1 cellular context compared by ENCODE assay signal in the genomic region with DNA sequence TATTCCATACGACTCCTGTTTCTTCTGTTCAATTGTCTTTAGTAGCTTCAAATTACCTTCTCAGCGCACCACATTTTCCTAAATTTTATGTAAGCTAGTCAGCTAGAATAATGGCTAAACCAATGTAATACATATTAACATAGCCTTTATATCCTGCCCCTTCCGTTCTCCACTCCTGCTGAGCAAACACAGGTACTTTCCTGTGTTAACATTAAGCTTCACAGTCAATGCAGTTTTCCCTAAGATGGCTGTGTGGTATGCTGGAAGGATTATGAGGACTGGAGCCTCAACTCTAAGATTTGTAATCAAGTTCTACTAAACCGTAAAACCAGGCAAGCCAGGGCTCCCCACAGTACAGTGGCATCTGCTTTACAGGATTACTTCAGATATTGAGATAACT.
TF ChIP-seq lines count a peak whose summit lies in the region.

No MANE protein-coding gene starts in this region.

TF ChIP-seq in H1, 55 proteins besides CTCF, POLR2A, EP300 and RAD21 (continued from another document):
- TF ChIP-seq, protein P1, sequence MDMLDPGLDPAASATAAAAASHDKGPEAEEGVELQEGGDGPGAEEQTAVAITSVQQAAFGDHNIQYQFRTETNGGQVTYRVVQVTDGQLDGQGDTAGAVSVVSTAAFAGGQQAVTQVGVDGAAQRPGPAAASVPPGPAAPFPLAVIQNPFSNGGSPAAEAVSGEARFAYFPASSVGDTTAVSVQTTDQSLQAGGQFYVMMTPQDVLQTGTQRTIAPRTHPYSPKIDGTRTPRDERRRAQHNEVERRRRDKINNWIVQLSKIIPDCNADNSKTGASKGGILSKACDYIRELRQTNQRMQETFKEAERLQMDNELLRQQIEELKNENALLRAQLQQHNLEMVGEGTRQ (IDR thresholded peaks at IDR 0.05; ENCODE audit: low read length), result no peak
